Comparison of ENCODE assay signal across 13 cellular contexts in the genomic region with DNA sequence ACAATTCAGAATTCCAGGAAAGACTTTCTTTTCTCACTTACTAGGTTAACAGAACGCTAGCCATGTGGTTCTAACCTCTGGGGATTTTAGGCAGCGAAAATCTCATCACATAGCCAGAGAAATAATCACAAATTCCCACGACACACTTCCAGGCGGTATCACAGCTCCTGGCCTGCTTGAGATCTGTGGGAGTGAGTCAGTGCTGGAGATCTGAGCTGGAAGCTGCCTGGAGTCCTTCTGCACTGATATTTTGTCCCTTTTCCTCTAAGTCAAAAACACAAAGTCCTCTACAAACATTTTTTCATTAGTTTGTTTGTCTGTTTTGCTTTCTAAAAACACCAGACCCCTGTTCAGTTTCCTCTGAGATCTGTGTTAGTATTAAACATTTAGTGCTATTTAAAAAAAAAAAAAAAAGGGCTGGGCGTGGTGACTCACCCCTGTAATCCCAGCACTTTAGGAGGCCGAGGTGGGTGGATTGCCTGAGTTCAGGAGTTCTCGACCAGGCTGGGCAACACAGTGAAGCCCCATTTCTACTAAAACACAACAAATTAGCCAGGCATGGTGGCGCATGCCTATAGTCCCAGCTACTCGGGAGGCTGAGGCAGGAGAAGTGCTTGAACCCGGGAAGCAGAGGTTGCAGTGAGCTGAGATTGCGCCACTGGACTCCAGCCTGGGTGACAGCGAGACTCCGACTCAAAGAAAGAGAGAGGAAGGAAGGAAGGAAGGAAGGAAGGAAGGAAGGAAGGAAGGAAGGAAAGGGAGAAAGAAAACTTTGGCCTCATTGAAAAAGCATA. TPM values are rescaled to one million over a fixed set of nuclear protein-coding genes. Genes with fewer than 3 reads are reported as not detected.
DNase-seq lines count a peak whose midpoint lies in the region; ATAC-seq and TF ChIP-seq lines count a peak whose summit lies in the region.
"Had no signal": no experiment of that assay in that cellular context is flagged by ENCODE, and none has a peak within 500 bp of the region (broad histone marks: within the 10 kb centered on the region; RNA-seq: fewer than 3 reads in every experiment).

No MANE protein-coding gene starts in this region.

- H3K4me2 ChIP-seq in smooth muscle cell = peak overlapping the region; percentile 92

- no peak for ATAC-seq in GM21360 (IDR thresholded peaks at IDR 0.05; ENCODE audit: unreplicated experiment)

- DNase-seq in GM04504 (ENCODE audit: low read depth) = peak; percentile 68
- peak; percentile 76 for DNase-seq in astrocyte of the spinal cord (ENCODE audit: low read depth, low spot score)
- no peak for DNase-seq in right atrium auricular region (ENCODE audit: low spot score)
- DNase-seq in smooth muscle cell (lab: John Stamatoyannopoulos, UW; ENCODE audit: unreplicated experiment) = no peak
- no peak for DNase-seq in NCI-H187 treated with DMSO at 0.1 percent for 48 hours (lab: John Stamatoyannopoulos, UW)
- DNase-seq in activated CD8-positive, alpha-beta memory T cell treated with anti-CD3 and anti-CD28 coated beads, Interleukin-2, amount 50 U/mL, for 4 hours = no peak
- no peak for DNase-seq in SW480 (ENCODE audit: low spot score)
- DNase-seq: activated naive CD4-positive, alpha-beta T cell treated with anti-CD3 and anti-CD28 coated beads, Interleukin-2, amount 10 ng/mL, durations not matched to agents 7 days and 5 days; NCI-H2107; stimulated activated CD4-positive, alpha-beta T cell treated with anti-CD3 and anti-CD28 coated beads, Interleukin-12 subunit alpha, Interleukin-12 subunit beta, amount 100 ng/mL, for 4 hours; T-helper 9 cell had no signal

- WGBS in smooth muscle cell (ENCODE audit: low lambda C conversion rate) = 42% methylated on average over 12 of the region's 13 CpGs

- H4K20me1 ChIP-seq in smooth muscle cell (ENCODE audit: low read depth) = no peaks in the 10 kb centered on the region

- peaks cover 15% of the 10 kb centered on the region for H3F3A ChIP-seq in smooth muscle cell (ENCODE audit: low read depth)

- H3K9me3 ChIP-seq in right atrium auricular region = no peaks in the 10 kb centered on the region
- H3K9me3 ChIP-seq in smooth muscle cell (replicated peaks; ENCODE audit: low read depth) = no peaks in the 10 kb centered on the region

- no peak for TF ChIP-seq CTCF in astrocyte of the spinal cord (IDR thresholded peaks at IDR 0.05; ENCODE audit: low read depth, low read length)
- no peak for TF ChIP-seq CTCF in right atrium auricular region (IDR thresholded peaks at IDR 0.05)
- no peak for TF ChIP-seq CTCF in smooth muscle cell (IDR thresholded peaks at IDR 0.05; ENCODE audit: borderline replicate concordance, insufficient read depth, poor library complexity, severe bottlenecking)

- in situ Hi-C loops in astrocyte of the spinal cord (cut with HindIII; ENCODE audit: low sequenced_read_pairs) = no loop called here

- H2AFZ ChIP-seq in smooth muscle cell (ENCODE audit: low read depth) = no peak overlapping the region

- H3K27ac ChIP-seq in right atrium auricular region (peak overlapping the region; percentile 87 to 91), smooth muscle cell (ENCODE audit: low read depth) (peak overlapping the region; percentile 83)

- H3K4me1 ChIP-seq in right atrium auricular region = peaks cover 0 to 18% of the 10 kb centered on the region in 2 donors
- H3K4me1 ChIP-seq in smooth muscle cell (ENCODE audit: low read depth) = peaks cover 16% of the 10 kb centered on the region

- H3K79me2 ChIP-seq in smooth muscle cell (ENCODE audit: low read depth) = no peaks in the 10 kb centered on the region

- peak overlapping the region; percentile 22 for H3K9ac ChIP-seq in smooth muscle cell (ENCODE audit: low read depth)

- H3K36me3 ChIP-seq in right atrium auricular region = no peaks in the 10 kb centered on the region
- H3K36me3 ChIP-seq in smooth muscle cell (ENCODE audit: low read depth) = no peaks in the 10 kb centered on the region

- no peaks in the 10 kb centered on the region for H3K27me3 ChIP-seq in right atrium auricular region
- H3K27me3 ChIP-seq in smooth muscle cell (ENCODE audit: low read depth) = no peaks in the 10 kb centered on the region

- H3K4me3 ChIP-seq in astrocyte of the spinal cord (ENCODE audit: low read depth, low read length) (no peak overlapping the region), right atrium auricular region (no peak overlapping the region), smooth muscle cell (no peak overlapping the region)

RNA-seq across cellular contexts. Expression of gene UBE2L5, which starts 12.2 kb away (rescaled TPM):
- total RNA-seq in right atrium auricular region (1 to 10 TPM in 1 of 2 donors, not detected in 1; 1.1 TPM), smooth muscle cell (not detected in 2 replicates)
- polyA plus RNA-seq in smooth muscle cell = 0.89 TPM in 1 of 2 replicates, not detected in the other
- total RNA-seq: temporal lobe had no signal

RNA-seq across cellular contexts. Expression of gene HMGB1, which starts 55.6 kb away (rescaled TPM):
- total RNA-seq in right atrium auricular region (100 to 1,000 TPM; 133 to 190 TPM), smooth muscle cell (570 and 581 TPM in 2 replicates)
- 603 and 627 TPM in 2 replicates for polyA plus RNA-seq in smooth muscle cell

Comparison
In these comparisons a context has a peak if more than half of its experiments do, and no peak if none do; other contexts are left out.
1. DNase-seq: peak in GM04504 (single experiment) and astrocyte of the spinal cord (single experiment); none in right atrium auricular region (single experiment), smooth muscle cell (single experiment), NCI-H187 treated with DMSO at 0.1 percent for 48 hours (single experiment), activated CD8-positive, alpha-beta memory T cell treated with anti-CD3 and anti-CD28 coated beads, Interleukin-2, amount 50 U/mL, for 4 hours (single experiment) and SW480 (single experiment).